8 cellular contexts compared by ENCODE assay signal in genomic region chr4:4182835-4183568, GRCh38. TPM values are rescaled to one million over a fixed set of nuclear protein-coding genes. Genes with fewer than 3 reads are reported as not detected.
A peak's percentile ranks its signal among the peaks of the same experiment; 100 is the strongest.
DNase-seq lines count a peak whose midpoint lies in the region; ATAC-seq and TF ChIP-seq lines count a peak whose summit lies in the region.

No MANE protein-coding gene starts in this region.

- no peak overlapping the region for H3K9ac ChIP-seq in colonic mucosa (ENCODE audit: low read depth in 2 of 2, low read length in 2 of 2)

- intact Hi-C loops in colonic mucosa (cut with DNase I) = no loop called here

- no peak overlapping the region for H3K27ac ChIP-seq in colonic mucosa
- H3K27ac ChIP-seq in effector memory CD4-positive, alpha-beta T cell (ENCODE audit: insufficient read depth, low read length, poor library complexity, severe bottlenecking) = no peak overlapping the region

- H3K27me3 Mint-ChIP-seq in osteocyte (ENCODE audit: unreplicated experiment) = peaks cover 28% of the 10 kb centered on the region

- H3K36me3 ChIP-seq in colonic mucosa = no peaks in the 10 kb centered on the region
- no peaks in the 10 kb centered on the region for H3K36me3 ChIP-seq in effector memory CD4-positive, alpha-beta T cell (ENCODE audit: control insufficient read depth, insufficient read depth, low read length)

- ATAC-seq in HG02852 (IDR thresholded peaks at IDR 0.05; ENCODE audit: unreplicated experiment) = no peak
- ATAC-seq in GM19397 (IDR thresholded peaks at IDR 0.05; ENCODE audit: unreplicated experiment) = no peak

- peak; percentile 82 for TF ChIP-seq CTCF in LNCaP clone FGC (IDR thresholded peaks at IDR 0.05; ENCODE audit: control insufficient read depth, extremely low read depth, insufficient read depth)
- TF ChIP-seq CTCF in colonic mucosa (IDR thresholded peaks at IDR 0.05) = peak; percentile 59
- TF ChIP-seq CTCF in osteocyte (IDR thresholded peaks at IDR 0.05) = peak; percentile 57

- no peaks in the 10 kb centered on the region for H3K9me3 ChIP-seq in colonic mucosa
- H3K9me3 ChIP-seq in effector memory CD4-positive, alpha-beta T cell (ENCODE audit: control insufficient read depth, low read length) = no peaks in the 10 kb centered on the region

- DNase-seq in activated effector memory CD4-positive, alpha-beta T cell treated with anti-CD3 and anti-CD28 coated beads, Interleukin-2, amount 50 U/mL, for 16 hours = peak; percentile 73
- DNase-seq in activated effector memory CD4-positive, alpha-beta T cell treated with Interleukin-2 at 50 U/mL for 16 hours = no peak
- DNase-seq in LNCaP clone FGC (ENCODE audit: low read depth) (no peak), colonic mucosa (no peak), osteocyte (ENCODE audit: extremely low spot score, unreplicated experiment) (no peak)
- no peak for DNase-seq in effector memory CD4-positive, alpha-beta T cell

- no peaks in the 10 kb centered on the region for H3K9me3 Mint-ChIP-seq in osteocyte (ENCODE audit: unreplicated experiment)

- no peaks in the 10 kb centered on the region for H3K4me1 ChIP-seq in colonic mucosa
- no peaks in the 10 kb centered on the region for H3K4me1 ChIP-seq in effector memory CD4-positive, alpha-beta T cell (ENCODE audit: control insufficient read depth, insufficient read depth, low read length, poor library complexity, severe bottlenecking)

- H3K27me3 ChIP-seq in colonic mucosa = no peaks in the 10 kb centered on the region
- no peaks in the 10 kb centered on the region for H3K27me3 ChIP-seq in effector memory CD4-positive, alpha-beta T cell (replicated peaks; ENCODE audit: control insufficient read depth, insufficient read depth, low read length, poor library complexity, severe bottlenecking)

- H3K36me3 Mint-ChIP-seq in osteocyte (ENCODE audit: unreplicated experiment) = no peaks in the 10 kb centered on the region

- H3K4me3 ChIP-seq in LNCaP clone FGC (ENCODE audit: low read depth, low read length) (no peak overlapping the region), colonic mucosa (no peak overlapping the region)
- H3K4me3 ChIP-seq in effector memory CD4-positive, alpha-beta T cell (ENCODE audit: insufficient read depth, low read depth, low read length, poor library complexity, severe bottlenecking) = no peak overlapping the region

- no peak overlapping the region for H3K27ac Mint-ChIP-seq in osteocyte (ENCODE audit: unreplicated experiment)

- no peaks in the 10 kb centered on the region for H3K4me1 Mint-ChIP-seq in osteocyte (ENCODE audit: unreplicated experiment)

- H3K4me3 Mint-ChIP-seq in osteocyte (ENCODE audit: unreplicated experiment) = no peak overlapping the region

RNA-seq across cellular contexts. Expression of gene OTOP1, which starts 43.7 kb away (rescaled TPM):
- total RNA-seq in colonic mucosa (not detected), osteocyte (not detected in 2 replicates)
